Comparison of ENCODE assay signal across 8 cellular contexts in genomic region chr3:196867155-196867506, GRCh38. TPM values are rescaled to one million over a fixed set of nuclear protein-coding genes. Genes with fewer than 3 reads are reported as not detected.
A peak's percentile ranks its signal among the peaks of the same experiment; 100 is the strongest.
DNase-seq lines count a peak whose midpoint lies in the region; ATAC-seq, FAIRE-seq and TF ChIP-seq lines count a peak whose summit lies in the region.

No MANE protein-coding gene starts in this region.

- intact Hi-C loops in Calu3 (cut with micrococcal nuclease; ENCODE audit: unreplicated experiment) = no loop called here
- intact Hi-C loops in dendritic cell treated with granulocyte-macrophage colony-stimulating factor and Interleukin-4, amounts not matched to agents 40 ng/mL and 50 ng/mL, for 4 days (cut with micrococcal nuclease) = loop anchor here (1.0 kb wide), 1 partner anchor 75 kb away; the partner anchor contains the start of gene NCBP2

- CTCF ChIA-PET in Calu3 (lab: Charles Lee) = interaction anchor here (0.9 to 1.6 kb wide), 2 partner anchors 119 to 258 kb away, joined by 3 read pairs; no protein-coding TSS in a partner anchor

- peak overlapping the region; percentile 61 for H3K27ac ChIP-seq in neural progenitor cell

- H3K4me2 ChIP-seq in neural progenitor cell = peak overlapping the region; percentile 99

- BruUV-seq in Calu3 (replicated peaks; lab: Mats Ljungman, UMichigan) = TSS peak; percentile 89

- peak overlapping the region; percentile 77 for H2AFZ ChIP-seq in neural progenitor cell (replicated peaks)

- H3K27me3 Mint-ChIP-seq in Calu3 (ENCODE audit: unreplicated experiment) (no peaks in the 10 kb centered on the region), neural progenitor cell (ENCODE audit: insufficient read depth, low read depth) (no peaks in the 10 kb centered on the region)
- no peaks in the 10 kb centered on the region for H3K27me3 Mint-ChIP-seq in dendritic cell treated with granulocyte-macrophage colony-stimulating factor and Interleukin-4, amounts not matched to agents 40 ng/mL and 50 ng/mL, for 4 days

- H3F3A ChIP-seq in neural progenitor cell (ENCODE audit: low read depth) = peaks cover 8% of the 10 kb centered on the region

- H3K4me1 Mint-ChIP-seq in Calu3 (ENCODE audit: low read depth, unreplicated experiment) (no peaks in the 10 kb centered on the region), neural progenitor cell (peaks cover 17% of the 10 kb centered on the region)
- H3K4me1 Mint-ChIP-seq in dendritic cell treated with granulocyte-macrophage colony-stimulating factor and Interleukin-4, amounts not matched to agents 40 ng/mL and 50 ng/mL, for 4 days (ENCODE audit: low read depth) = peaks cover 21% of the 10 kb centered on the region

- no peaks in the 10 kb centered on the region for H3K9me3 Mint-ChIP-seq in Calu3 (ENCODE audit: low read depth, unreplicated experiment)
- no peaks in the 10 kb centered on the region for H3K9me3 Mint-ChIP-seq in dendritic cell treated with granulocyte-macrophage colony-stimulating factor and Interleukin-4, amounts not matched to agents 40 ng/mL and 50 ng/mL, for 4 days
- peaks cover 9% of the 10 kb centered on the region for H3K9me3 Mint-ChIP-seq in neural progenitor cell

- no peak for ATAC-seq in HG03469 (IDR thresholded peaks at IDR 0.05; ENCODE audit: unreplicated experiment)

- TF ChIP-seq CTCF in Calu3 (IDR thresholded peaks at IDR 0.05; ENCODE audit: unreplicated experiment) = no peak
- no peak for TF ChIP-seq CTCF in NB4 (IDR thresholded peaks at IDR 0.05; ENCODE audit: low read depth, low read length)
- no peak for TF ChIP-seq CTCF in neural progenitor cell (IDR thresholded peaks at IDR 0.05)

- H3K79me2 ChIP-seq in neural progenitor cell (ENCODE audit: low read depth) = peaks cover 43% of the 10 kb centered on the region

- peaks cover 3% of the 10 kb centered on the region for H3K9me3 ChIP-seq in neural progenitor cell (ENCODE audit: low read depth)

- H3K27ac Mint-ChIP-seq in Calu3 (ENCODE audit: unreplicated experiment) (peak overlapping the region; percentile 66), neural progenitor cell (peak overlapping the region; percentile 89)
- peak overlapping the region; percentile 91 for H3K27ac Mint-ChIP-seq in dendritic cell treated with granulocyte-macrophage colony-stimulating factor and Interleukin-4, amounts not matched to agents 40 ng/mL and 50 ng/mL, for 4 days

- H3K9ac ChIP-seq in neural progenitor cell = peak overlapping the region; percentile 31

- H3K36me3 Mint-ChIP-seq in Calu3 (ENCODE audit: insufficient read depth, unreplicated experiment) (peaks cover 27% of the 10 kb centered on the region), neural progenitor cell (peaks cover 7% of the 10 kb centered on the region)
- H3K36me3 Mint-ChIP-seq in dendritic cell treated with granulocyte-macrophage colony-stimulating factor and Interleukin-4, amounts not matched to agents 40 ng/mL and 50 ng/mL, for 4 days (ENCODE audit: low read depth) = peaks cover 19% of the 10 kb centered on the region

- H3K4me3 Mint-ChIP-seq in Calu3 (ENCODE audit: low read depth, unreplicated experiment) (peak overlapping the region; percentile 88), neural progenitor cell (peak overlapping the region; percentile 90)
- peak overlapping the region; percentile 94 for H3K4me3 Mint-ChIP-seq in dendritic cell treated with granulocyte-macrophage colony-stimulating factor and Interleukin-4, amounts not matched to agents 40 ng/mL and 50 ng/mL, for 4 days

- H3K27me3 ChIP-seq in neural progenitor cell = no peaks in the 10 kb centered on the region

- peaks cover 11% of the 10 kb centered on the region for H3K4me1 ChIP-seq in neural progenitor cell

- no peak for FAIRE-seq in GM19239 (lab: Jason Lieb, UNC)

- DNase-seq in Calu3 = no peak
- no peak for DNase-seq in NB4 (ENCODE audit: low read depth)
- no peak for DNase-seq in neural progenitor cell (ENCODE audit: low spot score)
- no peak for DNase-seq in iPS-NIHi7 (ENCODE audit: extremely low spot score)
- DNase-seq in GM19239 (ENCODE audit: insufficient read length, low spot score) = no peak
- no peak for DNase-seq in stimulated activated CD4-positive, alpha-beta T cell treated with anti-CD3 and anti-CD28 coated beads, Interleukin-4, amount 100 ng/mL, for 24 hours

- no peaks in the 10 kb centered on the region for H3K36me3 ChIP-seq in neural progenitor cell

- peak overlapping the region; percentile 71 for H3K4me3 ChIP-seq in NB4 (ENCODE audit: low read depth, low read length)
- H3K4me3 ChIP-seq in neural progenitor cell = peak overlapping the region; percentile 98

- no peak for TF ChIP-seq POLR2A in NB4 (IDR thresholded peaks at IDR 0.05; ENCODE audit: extremely low read depth, insufficient read length)

- H4K20me1 ChIP-seq in neural progenitor cell (ENCODE audit: low read depth) = peaks cover 14% of the 10 kb centered on the region

RNA-seq across cellular contexts. Expression of gene SENP5, which starts 0.6 kb away (rescaled TPM):
- total RNA-seq in Calu3 (2022) (34.0 and 35.2 TPM in 2 replicates), neural progenitor cell (ENCODE audit: low replicate concordance) (42.7 and 46.1 TPM in 2 replicates)
